Comparison of ENCODE assay signal across 3 cellular contexts in the genomic region with DNA sequence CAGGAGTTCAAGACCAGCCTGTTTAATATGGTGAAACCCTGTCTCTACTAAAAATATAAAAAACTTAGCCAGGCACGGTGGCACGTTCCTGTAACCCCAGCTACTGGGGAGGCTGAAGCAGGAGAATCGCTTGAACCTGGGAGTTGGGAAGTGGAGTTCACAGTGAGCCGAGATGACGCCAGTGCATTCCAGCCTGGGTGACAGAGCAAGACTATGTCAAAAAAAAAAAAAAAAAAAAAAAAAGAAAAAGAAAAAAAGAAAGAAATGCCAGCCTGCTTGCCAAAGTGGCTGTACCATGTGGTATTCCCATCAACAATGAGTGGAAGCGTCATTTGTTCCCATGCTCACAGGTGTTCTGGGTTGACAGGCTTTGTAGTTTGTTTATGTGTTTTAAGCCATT. TPM values are rescaled to one million over a fixed set of nuclear protein-coding genes. Genes with fewer than 3 reads are reported as not detected.
"Had no signal": no experiment of that assay in that cellular context is flagged by ENCODE, and none has a peak within 500 bp of the region (broad histone marks: within the 10 kb centered on the region; RNA-seq: fewer than 3 reads in every experiment).

No MANE protein-coding gene starts in this region.

- H3K4me3 ChIP-seq: GM12878 had no signal

- DNase-seq: GDM1, GF-D8 had no signal

- ATAC-seq: GM12878 had no signal

RNA-seq across cellular contexts. Expression of a gene that starts 43.3 kb away (rescaled TPM):
- total RNA-seq: GM12878 had no signal
